6 cellular contexts compared by ENCODE assay signal in genomic region chrX:33817266-33817665, GRCh38.
"Had no signal": no experiment of that assay in that cellular context is flagged by ENCODE, and none has a peak within 500 bp of the region (broad histone marks: within the 10 kb centered on the region; RNA-seq: fewer than 3 reads in every experiment).

No MANE protein-coding gene starts in this region.

- ATAC-seq: HepG2, K562 had no signal

- H3K4me3 Mint-ChIP-seq: IgD-negative memory B cell had no signal

- H3K36me3 Mint-ChIP-seq: IgD-negative memory B cell had no signal

- FAIRE-seq: HepG2, K562 had no signal

- DNase-seq: IMR-90, KBM-7 had no signal

- H3K4me3 ChIP-seq: K562 had no signal

- H3K27ac Mint-ChIP-seq: IgD-negative memory B cell had no signal

- H3K27ac ChIP-seq: HL-60 had no signal

- H3K27me3 Mint-ChIP-seq: IgD-negative memory B cell had no signal
